Comparison of ENCODE assay signal across 8 cellular contexts in the genomic region with DNA sequence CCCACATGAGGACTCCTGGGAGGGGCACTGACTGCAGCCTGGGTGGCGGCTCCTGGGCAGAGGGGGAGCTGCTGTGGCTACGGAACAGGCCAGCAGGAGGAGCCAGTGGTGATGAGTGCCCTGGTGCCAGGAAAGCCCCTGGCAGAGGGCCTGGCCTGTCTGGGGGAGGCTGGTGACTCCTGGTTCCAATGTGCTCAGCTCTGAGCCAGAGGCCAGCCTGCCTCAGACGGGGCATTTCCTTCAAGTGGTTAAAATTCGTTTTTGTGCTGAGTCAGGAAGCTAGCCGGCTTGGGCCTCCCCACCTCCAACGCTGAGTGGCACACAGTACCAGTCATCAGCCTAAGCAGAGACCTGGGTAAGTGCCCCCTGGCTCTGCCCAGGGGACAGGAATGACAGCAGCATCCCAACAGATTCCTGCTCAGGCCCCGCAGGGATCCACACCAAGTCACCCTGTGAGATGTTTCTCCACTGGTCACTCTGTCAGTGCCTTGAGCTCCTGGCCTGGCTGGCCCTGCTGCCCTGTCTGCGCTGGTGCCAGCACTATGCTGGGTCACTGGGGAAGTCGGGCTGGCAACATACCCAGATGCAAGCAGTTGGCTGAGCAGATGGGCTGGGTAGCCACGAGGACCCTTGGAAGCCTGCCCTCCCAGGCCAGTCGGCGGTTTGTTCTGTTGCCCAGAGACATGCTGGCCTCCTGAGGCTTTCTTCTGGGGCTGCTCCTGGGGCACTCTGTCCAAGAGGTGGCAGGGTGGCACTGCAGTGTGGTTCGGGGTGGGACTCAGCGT. TPM values are rescaled to one million over a fixed set of nuclear protein-coding genes. Genes with fewer than 3 reads are reported as not detected.
DNase-seq lines count a peak whose midpoint lies in the region; ATAC-seq and TF ChIP-seq lines count a peak whose summit lies in the region.

No MANE protein-coding gene starts in this region.

- no peaks in the 10 kb centered on the region for H3K36me3 ChIP-seq in A673 (ENCODE audit: insufficient read depth, low read length, poor library complexity, severe bottlenecking)
- no peaks in the 10 kb centered on the region for H3K36me3 ChIP-seq in ascending aorta
- H3K36me3 ChIP-seq in left ventricle myocardium inferior = no peaks in the 10 kb centered on the region
- no peaks in the 10 kb centered on the region for H3K36me3 ChIP-seq in gastrocnemius medialis

- ATAC-seq in GM18498 (IDR thresholded peaks at IDR 0.05; ENCODE audit: unreplicated experiment) = peak; percentile 60
- ATAC-seq in gastrocnemius medialis = peak; percentile 84 to 87
- ATAC-seq in GM21390 (IDR thresholded peaks at IDR 0.05; ENCODE audit: unreplicated experiment) = no peak

- POLR2A ChIA-PET in A673 (lab: Charles Lee; ENCODE audit: low non-redundant PET) = no interaction called here

- DNase-seq in A673 (ENCODE audit: low spot score) (peak; percentile 34), NCI-H446 (lab: John Stamatoyannopoulos, UW) (peak; percentile 38 to 78), ascending aorta (ENCODE audit: low spot score in 2 of 2) (peak; percentile 77 to 95), left ventricle myocardium inferior (peak; percentile 73), gastrocnemius medialis (peak; percentile 91 to 92), DMS114 treated with DMSO at 0.1 percent for 48 hours (lab: John Stamatoyannopoulos, UW; ENCODE audit: unreplicated experiment) (no peak)

- TF ChIP-seq POLR2A in gastrocnemius medialis (IDR thresholded peaks at IDR 0.05) = no peak

- CTCF ChIA-PET in A673 (lab: Charles Lee) = no interaction called here

- intact Hi-C loops in A673 (cut with micrococcal nuclease; ENCODE audit: unreplicated experiment) = no loop called here
- intact Hi-C loops in ascending aorta (cut with DNase I) = loop anchor here (2.0 kb wide), 2 partner anchors 29 to 51 kb away; no protein-coding TSS in a partner anchor
- intact Hi-C loops in left ventricle myocardium inferior (cut with micrococcal nuclease) = no loop called here
- intact Hi-C loops in gastrocnemius medialis (cut with DNase I; ENCODE audit: low total_unique reads) = loop anchor here (1.0 to 5.0 kb wide), 3 partner anchors 12 to 776 kb away; a partner anchor contains a TSS

- BruUV-seq in A673 (replicated peaks; lab: Mats Ljungman, UMichigan) = no TSS peak

- H3K9me3 ChIP-seq in A673 (ENCODE audit: low read depth, low read length, poor library complexity, severe bottlenecking) (no peaks in the 10 kb centered on the region), ascending aorta (no peaks in the 10 kb centered on the region), left ventricle myocardium inferior (replicated peaks) (no peaks in the 10 kb centered on the region), gastrocnemius medialis (no peaks in the 10 kb centered on the region)

- H3K27ac ChIP-seq in A673 (ENCODE audit: low read depth, low read length, poor library complexity, severe bottlenecking) (no peak overlapping the region), ascending aorta (peak overlapping the region; percentile 85 to 90), left ventricle myocardium inferior (replicated peaks) (peak overlapping the region; percentile 84), gastrocnemius medialis (peak overlapping the region; percentile 76 to 87 (median 84))

- H3K4me1 ChIP-seq in A673 (ENCODE audit: insufficient read depth, low read length, poor library complexity, severe bottlenecking) (no peaks in the 10 kb centered on the region), ascending aorta (peaks cover 16 to 42% of the 10 kb centered on the region in 2 donors), left ventricle myocardium inferior (peaks cover 80% of the 10 kb centered on the region), gastrocnemius medialis (peaks cover 43 to 48% of the 10 kb centered on the region in 2 donors)

- TF ChIP-seq CTCF in A673 (conservative IDR thresholded peaks at IDR 0.05; ENCODE audit: low read depth, low read length) (peak; percentile 59), ascending aorta (IDR thresholded peaks at IDR 0.05) (peak; percentile 74 to 76 (median 75)), left ventricle myocardium inferior (IDR thresholded peaks at IDR 0.05; ENCODE audit: borderline replicate concordance) (peak; percentile 67), gastrocnemius medialis (IDR thresholded peaks at IDR 0.05 in 4 of 5, conservative IDR thresholded peaks at IDR 0.05 in 1 of 5) (peak; percentile 47 to 69 (median 57))

- H3K27me3 ChIP-seq in A673 (replicated peaks; ENCODE audit: insufficient read depth, low read depth, low read length, poor library complexity) = no peaks in the 10 kb centered on the region
- no peaks in the 10 kb centered on the region for H3K27me3 ChIP-seq in ascending aorta
- H3K27me3 ChIP-seq in left ventricle myocardium inferior (ENCODE audit: low read depth) = no peaks in the 10 kb centered on the region
- H3K27me3 ChIP-seq in gastrocnemius medialis = no peaks in the 10 kb centered on the region

- in situ Hi-C loops in gastrocnemius medialis (cut with MboI; ENCODE audit: low sequenced_read_pairs in 4 of 4) = loop anchor here in 2 of 4 donors (25.0 kb wide), 2 partner anchors 224 to 399 kb away; a partner anchor contains a TSS

- H3K4me3 ChIP-seq in A673 (ENCODE audit: low read depth, low read length, poor library complexity, severe bottlenecking) (no peak overlapping the region), ascending aorta (peak overlapping the region in 1 of 2 donors; percentile 15), left ventricle myocardium inferior (no peak overlapping the region), gastrocnemius medialis (peak overlapping the region in 1 of 4 donors; percentile 18)

RNA-seq across cellular contexts. Expression of a gene that starts 7.1 kb away (rescaled TPM):
- total RNA-seq in A673 (2021) = 2.8 and 3.0 TPM in 2 replicates
- 37.6 TPM for total RNA-seq in ascending aorta
- total RNA-seq in left ventricle myocardium inferior = 20.8 TPM
- total RNA-seq in gastrocnemius medialis = 10 to 100 TPM in 3 of 4 donors, 1 to 10 TPM in 1; 7.6 to 18.3 (median 12.9) TPM

RNA-seq across cellular contexts. Expression of a gene that starts 43.9 kb away (rescaled TPM):
- total RNA-seq in A673 (2021) (not detected in 2 replicates), ascending aorta (13.8 TPM), left ventricle myocardium inferior (3.3 TPM), gastrocnemius medialis (under 1 TPM in 3 of 4 donors, not detected in 1; 0.10 to 0.42 (median 0.18) TPM)

Comparison
In these comparisons a context has a peak if more than half of its experiments do, and no peak if none do; other contexts are left out.
1. intact Hi-C loops: an anchor here in ascending aorta (2.0 kb wide) and gastrocnemius medialis (1.0 to 5.0 kb wide); none called in A673 and left ventricle myocardium inferior.